Comparison of ENCODE assay signal across 9 cellular contexts in genomic region chr16:10256855-10257641, GRCh38.
A peak's percentile ranks its signal among the peaks of the same experiment; 100 is the strongest.
DNase-seq lines count a peak whose midpoint lies in the region; ATAC-seq and TF ChIP-seq lines count a peak whose summit lies in the region.
"Had no signal": no experiment of that assay in that cellular context is flagged by ENCODE, and none has a peak within 500 bp of the region (broad histone marks: within the 10 kb centered on the region; RNA-seq: fewer than 3 reads in every experiment).

No MANE protein-coding gene starts in this region.

- ATAC-seq in HCT116 (peak; percentile 92), heart right ventricle (peak; percentile 27 to 75 (median 60)), HG02623 (IDR thresholded peaks at IDR 0.05; ENCODE audit: unreplicated experiment) (no peak), HG03342 (IDR thresholded peaks at IDR 0.05; ENCODE audit: unreplicated experiment) (no peak)

- H3K4me1 ChIP-seq in HCT116 (ENCODE audit: control insufficient read depth in 1 of 2, insufficient read depth in 2 of 2, low read length in 2 of 2) (peaks cover 0 to 4% of the 10 kb centered on the region in 2 experiments; a peak in 1 of 4 replicates), heart right ventricle (peaks cover 0 to 13% (median 0%) of the 10 kb centered on the region in 9 donors), smooth muscle cell (ENCODE audit: low read depth) (peaks cover 4% of the 10 kb centered on the region)
- H3K4me1 ChIP-seq: SJSA1 had no signal

- H3K9me3 ChIP-seq in HCT116 (ENCODE audit: control insufficient read depth in 1 of 2, insufficient read depth in 1 of 2, low read depth in 1 of 2, low read length in 2 of 2) (no peaks in the 10 kb centered on the region), heart right ventricle (no peaks in the 10 kb centered on the region), smooth muscle cell (replicated peaks; ENCODE audit: low read depth) (no peaks in the 10 kb centered on the region)
- H3K9me3 ChIP-seq: SJSA1 had no signal

- no peaks in the 10 kb centered on the region for H4K20me1 ChIP-seq in HCT116 (ENCODE audit: insufficient read depth)
- no peaks in the 10 kb centered on the region for H4K20me1 ChIP-seq in smooth muscle cell (ENCODE audit: low read depth)

- no TSS peak for BruUV-seq in HCT116 (replicated peaks; lab: Mats Ljungman, UMichigan)

- TF ChIP-seq POLR2A in HCT116 (IDR thresholded peaks at IDR 0.05; ENCODE audit: borderline replicate concordance, extremely low read depth, insufficient read depth, insufficient read length): no peak

- POLR2A ChIA-PET in HCT116 (lab: Charles Lee): no interaction called here

- intact Hi-C loops in HCT116 (cut with micrococcal nuclease): loop anchor here (1.0 to 5.0 kb wide), 3 partner anchors 252 to 660 kb away; no protein-coding TSS in a partner anchor
- intact Hi-C loops in heart right ventricle (cut with DNase I): loop anchor here (1.0 to 10.0 kb wide), 10 partner anchors 248 to 658 kb away; no protein-coding TSS in a partner anchor

- peak; percentile 36 for DNase-seq in CMK (ENCODE audit: low read depth)
- DNase-seq in HCT116 (ENCODE audit: low read depth, low spot score): no peak
- DNase-seq in RKO (ENCODE audit: low spot score): peak; percentile 30
- peak; percentile 7 for DNase-seq in activated gamma-delta T cell treated with anti-CD3 and anti-CD28 coated beads, Interleukin-2, amount 50 U/mL, for 16 hours (ENCODE audit: low read depth)
- peak; percentile 17 to 34 for DNase-seq in heart right ventricle
- DNase-seq in smooth muscle cell (lab: John Stamatoyannopoulos, UW; ENCODE audit: unreplicated experiment): no peak

- no peaks in the 10 kb centered on the region for H3F3A ChIP-seq in smooth muscle cell (ENCODE audit: low read depth)

- H3K9me2 ChIP-seq in HCT116 (ENCODE audit: insufficient read depth): no peaks in the 10 kb centered on the region

- TF ChIP-seq RAD21 in HCT116 (IDR thresholded peaks at IDR 0.05; ENCODE audit: low read depth): peak; percentile 48

- H3K27ac ChIP-seq in HCT116 (ENCODE audit: low read depth, low read length) (no peak overlapping the region), heart right ventricle (no peak overlapping the region), smooth muscle cell (ENCODE audit: low read depth) (no peak overlapping the region)
- H3K27ac ChIP-seq: SJSA1 had no signal

- H3K4me2 ChIP-seq in HCT116 (ENCODE audit: low read length) (peak overlapping the region; percentile 47), smooth muscle cell (peak overlapping the region; percentile 69)

- no peaks in the 10 kb centered on the region for H3K79me2 ChIP-seq in HCT116 (ENCODE audit: insufficient read depth, low read length)
- no peaks in the 10 kb centered on the region for H3K79me2 ChIP-seq in smooth muscle cell (ENCODE audit: low read depth)

- no peak overlapping the region for H3K9ac ChIP-seq in HCT116 (ENCODE audit: low read length)
- H3K9ac ChIP-seq in smooth muscle cell (ENCODE audit: low read depth): no peak overlapping the region

- H3K4me3 ChIP-seq in HCT116 (replicated peaks in 1 of 2; ENCODE audit: low read depth in 1 of 2, low read length in 2 of 2): no peak overlapping the region
- no peak overlapping the region for H3K4me3 ChIP-seq in heart right ventricle
- peak overlapping the region; percentile 14 for H3K4me3 ChIP-seq in smooth muscle cell
- H3K4me3 ChIP-seq: SJSA1 had no signal

- H3K27me3 ChIP-seq in HCT116 (ENCODE audit: insufficient read depth, low read length) (no peaks in the 10 kb centered on the region), heart right ventricle (peaks cover 0 to 21% (median 9%) of the 10 kb centered on the region in 7 donors), smooth muscle cell (ENCODE audit: low read depth) (peaks cover 6% of the 10 kb centered on the region)
- H3K27me3 ChIP-seq: SJSA1 had no signal

- peak overlapping the region; percentile 91 for H2AFZ ChIP-seq in HCT116 (ENCODE audit: low read depth, low read length, poor library complexity, severe bottlenecking)
- H2AFZ ChIP-seq in smooth muscle cell (ENCODE audit: low read depth): no peak overlapping the region

- TF ChIP-seq CTCF in HCT116 (IDR thresholded peaks at IDR 0.05 in 2 of 3, conservative IDR thresholded peaks at IDR 0.05 in 1 of 3; ENCODE audit: borderline replicate concordance in 1 of 3, insufficient read depth in 1 of 3, low read depth in 2 of 3, low read length in 2 of 3) (peak; percentile 16 to 64 (median 62); a peak in 5 of 6 replicates), heart right ventricle (IDR thresholded peaks at IDR 0.05) (peak; percentile 46 to 85 (median 73)), smooth muscle cell (IDR thresholded peaks at IDR 0.05; ENCODE audit: borderline replicate concordance, insufficient read depth, poor library complexity, severe bottlenecking) (peak; percentile 69)

- CTCF ChIA-PET in HCT116 (lab: Charles Lee): interaction anchor here (1.0 to 3.6 kb wide), 4 partner anchors 211 to 265 kb away, joined by 3 to 20 read pairs (median 3); no protein-coding TSS in a partner anchor

- 21 to 22% methylated on average over 15 of the region's 15 CpGs for WGBS in heart right ventricle, 2 donors
- 31% methylated on average over 8 of the region's 15 CpGs for WGBS in smooth muscle cell (ENCODE audit: low lambda C conversion rate)

- RAD21 ChIA-PET in HCT116 (lab: Charles Lee; ENCODE audit: low non-redundant PET in 1 of 2, low total read pairs in 2 of 2, uncharacterized antibody in 2 of 2, unreplicated experiment in 2 of 2): interaction anchor here (1.6 to 2.1 kb wide), 2 partner anchors 252 kb away, joined by 4 to 6 read pairs; no protein-coding TSS in a partner anchor

- H3K36me3 ChIP-seq in HCT116 (ENCODE audit: control insufficient read depth in 1 of 2, insufficient read depth in 2 of 2, low read length in 2 of 2) (no peaks in the 10 kb centered on the region), heart right ventricle (no peaks in the 10 kb centered on the region), smooth muscle cell (ENCODE audit: low read depth) (no peaks in the 10 kb centered on the region)
- H3K36me3 ChIP-seq: SJSA1 had no signal

TF ChIP-seq in HCT116, 20 proteins besides CTCF, POLR2A, EP300 and RAD21:
- TF ChIP-seq FOSL1 (IDR thresholded peaks at IDR 0.05; ENCODE audit: low read depth): no peak
- TF ChIP-seq EZH2phosphoT487 (IDR thresholded peaks at IDR 0.05; ENCODE audit: borderline replicate concordance): no peak
- TF ChIP-seq SP1 (IDR thresholded peaks at IDR 0.05; ENCODE audit: low read depth): no peak
- TF ChIP-seq ELF1 (IDR thresholded peaks at IDR 0.05; ENCODE audit: borderline replicate concordance, low read depth): no peak
- no peak for TF ChIP-seq ZNF274 (IDR thresholded peaks at IDR 0.05; ENCODE audit: low read depth, low read length)
- TF ChIP-seq TCF7L2 (IDR thresholded peaks at IDR 0.05; ENCODE audit: borderline replicate concordance, extremely low read depth, insufficient read depth, insufficient read length): no peak
- TF ChIP-seq CBX3 (IDR thresholded peaks at IDR 0.05; ENCODE audit: low read depth): no peak
- TF ChIP-seq, protein P1, sequence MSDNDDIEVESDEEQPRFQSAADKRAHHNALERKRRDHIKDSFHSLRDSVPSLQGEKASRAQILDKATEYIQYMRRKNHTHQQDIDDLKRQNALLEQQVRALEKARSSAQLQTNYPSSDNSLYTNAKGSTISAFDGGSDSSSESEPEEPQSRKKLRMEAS (IDR thresholded peaks at IDR 0.05): no peak
- TF ChIP-seq EGR1 (IDR thresholded peaks at IDR 0.05; ENCODE audit: low read depth): no peak
- TF ChIP-seq EZH2 (IDR thresholded peaks at IDR 0.05): no peak
- TF ChIP-seq ZFX (IDR thresholded peaks at IDR 0.05): no peak
- no peak for TF ChIP-seq ZBTB33 (IDR thresholded peaks at IDR 0.05; ENCODE audit: extremely low read depth, insufficient replicate concordance, low read length)

Comparison
In these comparisons a context has a peak if more than half of its experiments do, and no peak if none do; other contexts are left out.
1. DNase-seq: peak in CMK (single experiment), RKO (single experiment), activated gamma-delta T cell treated with anti-CD3 and anti-CD28 coated beads, Interleukin-2, amount 50 U/mL, for 16 hours (single experiment) and heart right ventricle (2 of 2); none in HCT116 (single experiment) and smooth muscle cell (single experiment).
2. ATAC-seq: peak in HCT116 (single experiment) and heart right ventricle (8 of 8); none in HG02623 (single experiment) and HG03342 (single experiment).
3. Peak in every context shown above with its lines, with median percentiles within 50 percentile points of each other: CTCF ChIP-seq.